In genomic region chr16:4372578-4373355, GRCh38 we compare ENCODE assay signal across 1 cellular context.
TF ChIP-seq lines count a peak whose summit lies in the region.

No MANE protein-coding gene starts in this region.

TF ChIP-seq in H1, 55 proteins besides CTCF, POLR2A, EP300 and RAD21:
- TF ChIP-seq CHD2 (IDR thresholded peaks at IDR 0.05; ENCODE audit: low read length) (no peak), JUN (IDR thresholded peaks at IDR 0.05; ENCODE audit: low read depth, low read length) (no peak), NRF1 (IDR thresholded peaks at IDR 0.05; ENCODE audit: low read depth, low read length) (no peak), FOSL1 (IDR thresholded peaks at IDR 0.05; ENCODE audit: insufficient read depth, low read depth, low read length) (no peak), CEBPB (IDR thresholded peaks at IDR 0.05; ENCODE audit: low read depth, low read length) (no peak), MAX (IDR thresholded peaks at IDR 0.05) (no peak), CBX8 (IDR thresholded peaks at IDR 0.05; ENCODE audit: borderline replicate concordance, low read depth, low read length) (no peak), ZNF274 (IDR thresholded peaks at IDR 0.05; ENCODE audit: borderline replicate concordance, extremely low read depth, low read length) (no peak), NANOG (IDR thresholded peaks at IDR 0.05; ENCODE audit: insufficient read depth, low read depth, low read length, poor library complexity, severe bottlenecking) (no peak), CHD7 (IDR thresholded peaks at IDR 0.05; ENCODE audit: insufficient replicate concordance, low read length) (no peak), BRCA1 (IDR thresholded peaks at IDR 0.05; ENCODE audit: low read depth, low read length) (no peak), POLR2AphosphoS5 (IDR thresholded peaks at IDR 0.05; ENCODE audit: low read depth, low read length) (no peak), TCF12 (IDR thresholded peaks at IDR 0.05; ENCODE audit: low read depth, low read length) (no peak)
TF ChIP-seq in H1: peak in this region for 0.
